In genomic region chr12:123805119-123805518, GRCh38 we compare ENCODE assay signal across 18 cellular contexts.
"Had no signal": no experiment of that assay in that cellular context is flagged by ENCODE, and none has a peak within 500 bp of the region (broad histone marks: within the 10 kb centered on the region; RNA-seq: fewer than 3 reads in every experiment).

No MANE protein-coding gene starts in this region.

- DNase-seq: activated CD4-positive, alpha-beta T cell treated with anti-CD3 and anti-CD28 coated beads for 1 hour; activated CD8-positive, alpha-beta memory T cell treated with anti-CD3 and anti-CD28 coated beads for 24 hours; activated CD8-positive, alpha-beta memory T cell treated with anti-CD3 and anti-CD28 coated beads, Interleukin-2, amount 50 U/mL, for 48 hours; activated effector memory CD4-positive, alpha-beta T cell treated with Interleukin-2 at 50 U/mL for 16 hours; activated naive CD4-positive, alpha-beta T cell treated with anti-CD3 and anti-CD28 coated beads, Interleukin-2, amount 10 ng/mL, durations not matched to agents 7 days and 5 days; activated naive CD8-positive, alpha-beta T cell treated with anti-CD3 and anti-CD28 coated beads, Interleukin-2, amount 50 U/mL, for 24 hours; activated T-cell treated with anti-CD3 and anti-CD28 coated beads, Interleukin-2, amount 50 U/mL, for 48 hours; foreskin keratinocyte; lower lobe of right lung; natural killer cell; posterior cingulate gyrus; retina; spleen; stimulated activated CD4-positive, alpha-beta T cell treated with anti-CD3 and anti-CD28 coated beads, Interleukin-4, amount 100 ng/mL, for 4 hours; stimulated activated naive B cell treated with anti-CD40 and anti-IgM and Interleukin-4, amounts not matched to agents 10 μg/mL and 1 μg/mL and 100 μg/mL, for 72 hours; T-helper 1 cell; T-helper 9 cell; WERI-Rb-1 had no signal

- ATAC-seq: activated naive CD8-positive, alpha-beta T cell treated with anti-CD3 and anti-CD28 coated beads, Interleukin-2, amount 50 U/mL, for 24 hours; foreskin keratinocyte; lower lobe of right lung; natural killer cell; stimulated activated naive B cell treated with anti-CD40 and anti-IgM and Interleukin-4, amounts not matched to agents 10 μg/mL and 1 μg/mL and 100 μg/mL, for 72 hours had no signal
